In genomic region chr4:108141213-108142045, GRCh38 we compare ENCODE assay signal across 10 cellular contexts. TPM values are rescaled to one million over a fixed set of nuclear protein-coding genes. Genes with fewer than 3 reads are reported as not detected.
A peak's percentile ranks its signal among the peaks of the same experiment; 100 is the strongest.
DNase-seq lines count a peak whose midpoint lies in the region; ATAC-seq, FAIRE-seq and TF ChIP-seq lines count a peak whose summit lies in the region.
"Had no signal": no experiment of that assay in that cellular context is flagged by ENCODE, and none has a peak within 500 bp of the region (broad histone marks: within the 10 kb centered on the region; RNA-seq: fewer than 3 reads in every experiment).

No MANE protein-coding gene starts in this region.

- no peak for TF ChIP-seq POLR2A in prostate gland (IDR thresholded peaks at IDR 0.05)

- no peak overlapping the region for H3K27ac ChIP-seq in prostate gland

- H3K4me1 Mint-ChIP-seq in stimulated activated memory B cell treated with anti-CD40 and anti-IgM and Interleukin-4, amounts not matched to agents 10 μg/mL and 1 μg/mL and 100 μg/mL, for 72 hours, result no peaks in the 10 kb centered on the region

- 63% methylated on average over 12 of the region's 12 CpGs for WGBS in prostate gland

- no peak overlapping the region for H3K9ac ChIP-seq in adipocyte (ENCODE audit: low read length)

- no peaks in the 10 kb centered on the region for H3K9me3 Mint-ChIP-seq in stimulated activated memory B cell treated with anti-CD40 and anti-IgM and Interleukin-4, amounts not matched to agents 10 μg/mL and 1 μg/mL and 100 μg/mL, for 72 hours
- H3K9me3 Mint-ChIP-seq: IgD-negative memory B cell had no signal

- H3K36me3 ChIP-seq in adipocyte (ENCODE audit: control insufficient read depth, insufficient read depth, low read length, severe bottlenecking) (no peaks in the 10 kb centered on the region), prostate gland (no peaks in the 10 kb centered on the region)

- no peak overlapping the region for H3K4me3 Mint-ChIP-seq in stimulated activated memory B cell treated with anti-CD40 and anti-IgM and Interleukin-4, amounts not matched to agents 10 μg/mL and 1 μg/mL and 100 μg/mL, for 72 hours

- H3K27me3 ChIP-seq in adipocyte (replicated peaks; ENCODE audit: control insufficient read depth, insufficient read depth, low read length), result peaks cover 3% of the 10 kb centered on the region
- H3K27me3 ChIP-seq in prostate gland (replicated peaks; ENCODE audit: insufficient read depth), result no peaks in the 10 kb centered on the region

- DNase-seq in stimulated activated CD4-positive, alpha-beta T cell treated with anti-CD3 and anti-CD28 coated beads, Interleukin-4, amount 100 ng/mL, for 1 hour, result peak; percentile 24
- no peak for DNase-seq in stimulated activated CD4-positive, alpha-beta T cell treated with anti-CD3 and anti-CD28 coated beads, Interleukin-4, amount 100 ng/mL, for 4 hours
- peak; percentile 73 for DNase-seq in NCI-H2081 treated with DMSO at 0.1 percent for 48 hours (lab: John Stamatoyannopoulos, UW)
- peak; percentile 19 for DNase-seq in adipocyte (ENCODE audit: low read depth)
- no peak for DNase-seq in urothelium cell line (ENCODE audit: low spot score)
- no peak for DNase-seq in prostate gland (ENCODE audit: low spot score)
- DNase-seq: activated CD8-positive, alpha-beta memory T cell treated with anti-CD3 and anti-CD28 coated beads, Interleukin-2, amount 50 U/mL, for 48 hours had no signal

- H3K36me3 Mint-ChIP-seq in stimulated activated memory B cell treated with anti-CD40 and anti-IgM and Interleukin-4, amounts not matched to agents 10 μg/mL and 1 μg/mL and 100 μg/mL, for 72 hours, result no peaks in the 10 kb centered on the region

- no peak overlapping the region for H3K27ac Mint-ChIP-seq in stimulated activated memory B cell treated with anti-CD40 and anti-IgM and Interleukin-4, amounts not matched to agents 10 μg/mL and 1 μg/mL and 100 μg/mL, for 72 hours
- H3K27ac Mint-ChIP-seq: IgD-negative memory B cell had no signal

- TF ChIP-seq CTCF in prostate gland (IDR thresholded peaks at IDR 0.05), result no peak

- H3K27me3 Mint-ChIP-seq in stimulated activated memory B cell treated with anti-CD40 and anti-IgM and Interleukin-4, amounts not matched to agents 10 μg/mL and 1 μg/mL and 100 μg/mL, for 72 hours, result peaks cover 37% of the 10 kb centered on the region

- intact Hi-C loops in prostate gland (cut with DNase I), result no loop called here

- no peak for ATAC-seq in stimulated activated memory B cell treated with anti-CD40 and anti-IgM and Interleukin-4, amounts not matched to agents 10 μg/mL and 1 μg/mL and 100 μg/mL, for 72 hours
- ATAC-seq in HG03095 (IDR thresholded peaks at IDR 0.05; ENCODE audit: unreplicated experiment), result no peak

- H3K4me3 ChIP-seq in adipocyte (ENCODE audit: low read length) (no peak overlapping the region), prostate gland (no peak overlapping the region)

- peak; percentile 42 for FAIRE-seq in urothelium cell line (lab: Jason Lieb, UNC)

- no peaks in the 10 kb centered on the region for H3K9me3 ChIP-seq in adipocyte (ENCODE audit: control insufficient read depth, low read length)
- H3K9me3 ChIP-seq in prostate gland, result no peaks in the 10 kb centered on the region

- no peaks in the 10 kb centered on the region for H3K4me1 ChIP-seq in adipocyte (ENCODE audit: control insufficient read depth, insufficient read depth, low read length)
- H3K4me1 ChIP-seq in prostate gland (replicated peaks), result no peaks in the 10 kb centered on the region

RNA-seq across cellular contexts. Expression of gene LEF1, which starts 27.3 kb away (rescaled TPM):
- 10 to 100 TPM; 22.4 to 26.8 TPM for total RNA-seq in prostate gland

Comparison
In these comparisons a context has a peak if more than half of its experiments do, and no peak if none do; other contexts are left out.
1. DNase-seq: peak in stimulated activated CD4-positive, alpha-beta T cell treated with anti-CD3 and anti-CD28 coated beads, Interleukin-4, amount 100 ng/mL, for 1 hour (single experiment), NCI-H2081 treated with DMSO at 0.1 percent for 48 hours (single experiment) and adipocyte (single experiment); none in stimulated activated CD4-positive, alpha-beta T cell treated with anti-CD3 and anti-CD28 coated beads, Interleukin-4, amount 100 ng/mL, for 4 hours (0 of 2), urothelium cell line (single experiment) and prostate gland (single experiment).